In the genomic region with DNA sequence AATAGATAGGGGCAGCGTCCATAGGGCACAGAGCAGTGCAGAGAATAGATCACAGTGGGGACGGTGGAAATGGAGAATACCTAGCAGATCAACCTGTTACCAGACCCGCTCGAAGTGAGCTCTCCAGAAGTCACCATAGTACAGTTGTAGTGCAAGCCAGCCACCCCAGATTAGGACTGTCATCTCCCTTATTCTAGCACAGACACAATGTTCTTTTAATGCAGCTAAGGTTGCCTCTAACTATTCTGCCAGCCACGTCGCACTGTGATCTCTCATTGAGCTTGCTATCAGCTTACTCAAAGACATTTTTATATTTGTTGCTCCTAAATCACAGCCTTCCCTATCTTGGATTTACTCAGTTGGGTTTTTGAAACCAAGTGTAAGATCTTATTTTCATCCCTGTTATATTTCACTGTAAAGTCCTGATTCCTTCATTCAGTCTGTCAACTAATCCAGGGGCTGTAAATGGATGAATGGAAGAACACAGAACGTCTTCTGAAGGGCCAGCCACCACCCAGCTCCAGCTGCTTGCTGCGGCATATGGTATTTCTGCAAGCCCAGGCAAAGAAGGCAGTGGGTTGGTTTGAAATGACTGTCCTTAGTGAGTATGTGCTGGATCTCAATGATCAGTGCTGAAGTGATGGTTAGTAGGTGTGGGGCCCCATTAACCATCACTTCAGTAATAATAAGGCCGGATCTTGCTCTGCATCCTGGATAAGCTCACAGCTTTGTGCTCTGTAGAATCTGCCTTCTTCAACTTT, we compare ENCODE assay signal across 18 cellular contexts. TPM values are rescaled to one million over a fixed set of nuclear protein-coding genes. Genes with fewer than 3 reads are reported as not detected.
"Had no signal": no experiment of that assay in that cellular context is flagged by ENCODE, and none has a peak within 500 bp of the region (broad histone marks: within the 10 kb centered on the region; RNA-seq: fewer than 3 reads in every experiment).

No MANE protein-coding gene starts in this region.

- H3K4me2 ChIP-seq: neural progenitor cell had no signal

- H3K4me3 ChIP-seq: neural progenitor cell had no signal

- H3K9me3 Mint-ChIP-seq: activated naive CD4-positive, alpha-beta T cell treated with anti-CD3 and anti-CD28 coated beads, Interleukin-2, amount 10 ng/mL, durations not matched to agents 7 days and 5 days; activated T-helper 2 cell treated with anti-CD3 and anti-CD28 coated beads, Interferon-gamma antibody, Interleukin-2, Interleukin-4, amounts not matched to agents 10 μg/mL and 5 μg/mL and 100 μg/mL, durations not matched to agents 14 hours and 24 hours and 36 hours; central memory CD8-positive, alpha-beta T cell; neural progenitor cell; WTC11 had no signal

- H2AFZ ChIP-seq: neural progenitor cell, parathyroid adenoma had no signal

- H3K27ac Mint-ChIP-seq: activated CD4-positive, alpha-beta T cell treated with anti-CD3 and anti-CD28 coated beads, Interleukin-2, amount 10 ng/mL, durations not matched to agents 24 days and 14 days; activated naive CD4-positive, alpha-beta T cell treated with anti-CD3 and anti-CD28 coated beads, Interleukin-2, amount 10 ng/mL, durations not matched to agents 7 days and 5 days; activated T-helper 2 cell treated with anti-CD3 and anti-CD28 coated beads, Interferon-gamma antibody, Interleukin-2, Interleukin-4, amounts not matched to agents 10 μg/mL and 5 μg/mL and 100 μg/mL, durations not matched to agents 14 hours and 24 hours and 36 hours; memory B cell; neural progenitor cell; stimulated activated memory B cell treated with anti-CD40 and anti-IgM and Interleukin-4, amounts not matched to agents 10 μg/mL and 1 μg/mL and 100 μg/mL, for 72 hours; type B pancreatic cell; WTC11 had no signal

- DNase-seq: activated CD4-positive, alpha-beta T cell treated with anti-CD3 and anti-CD28 coated beads, Interleukin-2, amount 10 ng/mL, durations not matched to agents 24 days and 14 days; activated naive CD4-positive, alpha-beta T cell treated with anti-CD3 and anti-CD28 coated beads, Interleukin-2, amount 10 ng/mL, durations not matched to agents 7 days and 5 days; activated T-cell treated with anti-CD3 and anti-CD28 coated beads for 4 hours; cortex of kidney; effector CD8-positive, alpha-beta T cell; glutamatergic neuron; retina; stimulated activated CD4-positive, alpha-beta T cell treated with anti-CD3 and anti-CD28 coated beads, Interleukin-1b, Interleukin-23, amount 100 ng/mL, for 48 hours; substantia nigra had no signal

- ATAC-seq: SK-N-SH treated with all-trans-retinoic acid at 6 μM for 48 hours; stimulated activated memory B cell treated with anti-CD40 and anti-IgM and Interleukin-4, amounts not matched to agents 10 μg/mL and 1 μg/mL and 100 μg/mL, for 72 hours; WTC11 had no signal

- H3K27me3 Mint-ChIP-seq: type B pancreatic cell had no signal

- H3K4me1 Mint-ChIP-seq: memory B cell; stimulated activated memory B cell treated with anti-CD40 and anti-IgM and Interleukin-4, amounts not matched to agents 10 μg/mL and 1 μg/mL and 100 μg/mL, for 72 hours had no signal

- H3K27ac ChIP-seq: neural progenitor cell, parathyroid adenoma had no signal

- H3K4me3 Mint-ChIP-seq: activated CD4-positive, alpha-beta T cell treated with anti-CD3 and anti-CD28 coated beads, Interleukin-2, amount 10 ng/mL, durations not matched to agents 24 days and 14 days; activated naive CD4-positive, alpha-beta T cell treated with anti-CD3 and anti-CD28 coated beads, Interleukin-2, amount 10 ng/mL, durations not matched to agents 7 days and 5 days; central memory CD8-positive, alpha-beta T cell; memory B cell; neural progenitor cell; stimulated activated memory B cell treated with anti-CD40 and anti-IgM and Interleukin-4, amounts not matched to agents 10 μg/mL and 1 μg/mL and 100 μg/mL, for 72 hours; WTC11 had no signal

- H3K9ac ChIP-seq: neural progenitor cell, parathyroid adenoma had no signal

- H3K36me3 Mint-ChIP-seq: activated naive CD4-positive, alpha-beta T cell treated with anti-CD3 and anti-CD28 coated beads, Interleukin-2, amount 10 ng/mL, durations not matched to agents 7 days and 5 days; memory B cell; stimulated activated memory B cell treated with anti-CD40 and anti-IgM and Interleukin-4, amounts not matched to agents 10 μg/mL and 1 μg/mL and 100 μg/mL, for 72 hours; WTC11 had no signal

- H3K4me1 ChIP-seq: parathyroid adenoma had no signal

- H3K36me3 ChIP-seq: neural progenitor cell had no signal

RNA-seq across cellular contexts. Expression of gene PARVA, which starts 3.4 kb away (rescaled TPM):
- total RNA-seq: activated CD4-positive, alpha-beta T cell treated with anti-CD3 and anti-CD28 coated beads, Interleukin-2, amount 10 ng/mL, durations not matched to agents 24 days and 14 days; activated T-helper 2 cell treated with anti-CD3 and anti-CD28 coated beads, Interferon-gamma antibody, Interleukin-2, Interleukin-4, amounts not matched to agents 10 μg/mL and 5 μg/mL and 100 μg/mL, durations not matched to agents 14 hours and 24 hours and 36 hours had no signal
